ENCODE assay signal across 1 cellular context in the genomic region with DNA sequence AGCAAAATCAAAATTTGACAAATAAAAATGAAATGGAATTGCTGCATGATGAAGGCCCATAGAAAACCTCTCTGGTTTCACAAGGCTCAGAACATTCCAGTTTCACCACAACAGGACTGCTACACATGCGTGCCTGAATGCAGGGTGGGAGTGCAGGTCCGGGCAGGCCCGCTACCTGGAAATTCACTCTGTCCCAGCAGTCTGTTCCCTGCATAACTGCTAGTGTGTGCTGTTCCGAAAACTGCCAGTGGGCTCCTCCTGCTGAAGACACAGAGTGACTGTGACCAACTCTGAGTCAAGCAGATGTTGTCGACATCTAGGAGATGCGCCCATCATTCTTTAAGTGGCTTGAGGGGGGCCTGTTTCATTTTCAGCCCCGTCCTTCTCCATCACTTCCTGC.
TF ChIP-seq lines count a peak whose summit lies in the region.

No MANE protein-coding gene starts in this region.

TF ChIP-seq in H1, 55 proteins besides CTCF, POLR2A, EP300 and RAD21 (continued from another document):
- TF ChIP-seq, protein P1, sequence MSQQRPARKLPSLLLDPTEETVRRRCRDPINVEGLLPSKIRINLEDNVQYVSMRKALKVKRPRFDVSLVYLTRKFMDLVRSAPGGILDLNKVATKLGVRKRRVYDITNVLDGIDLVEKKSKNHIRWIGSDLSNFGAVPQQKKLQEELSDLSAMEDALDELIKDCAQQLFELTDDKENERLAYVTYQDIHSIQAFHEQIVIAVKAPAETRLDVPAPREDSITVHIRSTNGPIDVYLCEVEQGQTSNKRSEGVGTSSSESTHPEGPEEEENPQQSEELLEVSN (IDR thresholded peaks at IDR 0.05): no peak
- TF ChIP-seq CEBPB (IDR thresholded peaks at IDR 0.05; ENCODE audit: low read depth, low read length) (no peak), TBP (IDR thresholded peaks at IDR 0.05; ENCODE audit: low read depth, low read length) (no peak), RNF2 (IDR thresholded peaks at IDR 0.05; ENCODE audit: borderline replicate concordance, low read depth, low read length, missing control alignments, poor library complexity, severe bottlenecking) (no peak), CREB1 (IDR thresholded peaks at IDR 0.05) (no peak), GABPA (IDR thresholded peaks at IDR 0.05; ENCODE audit: borderline replicate concordance, insufficient read depth, low read length) (no peak), MAX (IDR thresholded peaks at IDR 0.05) (no peak), CBX8 (IDR thresholded peaks at IDR 0.05; ENCODE audit: borderline replicate concordance, low read depth, low read length) (no peak), SRF (IDR thresholded peaks at IDR 0.05; ENCODE audit: low read depth, low read length) (no peak), CHD2 (IDR thresholded peaks at IDR 0.05; ENCODE audit: low read length) (no peak), EZH2 (IDR thresholded peaks at IDR 0.05; ENCODE audit: low read depth, low read length, severe bottlenecking) (no peak), FOSL1 (IDR thresholded peaks at IDR 0.05; ENCODE audit: insufficient read depth, low read depth, low read length) (no peak), RBBP5 (IDR thresholded peaks at IDR 0.05; ENCODE audit: borderline replicate concordance, low read depth, low read length) (no peak), USF2 (IDR thresholded peaks at IDR 0.05; ENCODE audit: low read length) (no peak), TAF1 (IDR thresholded peaks at IDR 0.05; ENCODE audit: low read depth, low read length) (no peak)
- TF ChIP-seq, protein P2, sequence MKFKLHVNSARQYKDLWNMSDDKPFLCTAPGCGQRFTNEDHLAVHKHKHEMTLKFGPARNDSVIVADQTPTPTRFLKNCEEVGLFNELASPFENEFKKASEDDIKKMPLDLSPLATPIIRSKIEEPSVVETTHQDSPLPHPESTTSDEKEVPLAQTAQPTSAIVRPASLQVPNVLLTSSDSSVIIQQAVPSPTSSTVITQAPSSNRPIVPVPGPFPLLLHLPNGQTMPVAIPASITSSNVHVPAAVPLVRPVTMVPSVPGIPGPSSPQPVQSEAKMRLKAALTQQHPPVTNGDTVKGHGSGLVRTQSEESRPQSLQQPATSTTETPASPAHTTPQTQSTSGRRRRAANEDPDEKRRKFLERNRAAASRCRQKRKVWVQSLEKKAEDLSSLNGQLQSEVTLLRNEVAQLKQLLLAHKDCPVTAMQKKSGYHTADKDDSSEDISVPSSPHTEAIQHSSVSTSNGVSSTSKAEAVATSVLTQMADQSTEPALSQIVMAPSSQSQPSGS (IDR thresholded peaks at IDR 0.05; ENCODE audit: low read length): no peak
- TF ChIP-seq, protein P3, sequence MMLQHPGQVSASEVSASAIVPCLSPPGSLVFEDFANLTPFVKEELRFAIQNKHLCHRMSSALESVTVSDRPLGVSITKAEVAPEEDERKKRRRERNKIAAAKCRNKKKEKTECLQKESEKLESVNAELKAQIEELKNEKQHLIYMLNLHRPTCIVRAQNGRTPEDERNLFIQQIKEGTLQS (IDR thresholded peaks at IDR 0.05; ENCODE audit: insufficient read depth, low read depth, low read length): no peak
